In the genomic region with DNA sequence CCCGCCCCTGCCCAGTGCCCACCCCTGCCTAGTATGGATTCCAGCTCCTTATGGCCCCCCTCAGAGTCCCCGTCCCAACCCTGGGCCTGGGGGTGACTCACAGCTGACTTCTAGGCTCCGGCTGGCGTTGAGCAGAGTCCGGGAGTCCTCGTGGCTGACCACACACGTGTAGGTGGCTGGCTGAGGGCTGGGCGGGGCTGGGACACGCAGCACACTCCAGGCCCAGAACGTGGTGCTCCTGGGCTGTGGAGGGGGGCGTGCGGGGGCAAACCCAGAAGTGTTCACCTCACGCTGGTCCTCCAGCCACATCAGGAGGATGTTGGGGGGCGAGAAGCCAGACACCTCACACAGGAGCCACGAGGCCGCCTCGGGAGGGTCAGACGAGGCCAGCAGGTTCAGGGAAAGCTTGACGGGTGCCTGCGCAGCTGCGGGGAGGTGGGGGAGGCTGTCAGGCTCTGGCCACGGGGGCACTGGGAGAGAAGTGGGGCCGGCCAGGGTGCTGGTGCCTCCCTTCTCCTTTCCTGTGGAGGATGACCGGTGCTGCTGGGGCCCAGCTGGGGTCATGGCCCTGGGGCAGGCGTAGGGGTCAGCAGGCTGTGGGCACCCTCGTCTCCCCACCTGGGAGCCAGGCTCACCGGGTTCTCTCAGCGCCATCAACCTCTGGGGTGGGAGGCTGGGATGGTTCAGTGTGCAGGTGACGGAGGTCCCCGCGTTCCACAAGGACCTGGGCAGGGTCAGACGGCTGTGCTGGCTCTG, we compare ENCODE assay signal across 2 cellular contexts.
TF ChIP-seq lines count a peak whose summit lies in the region.

No MANE protein-coding gene starts in this region.

TF ChIP-seq in SK-N-SH, 30 proteins besides CTCF, POLR2A, EP300 and RAD21:
- TF ChIP-seq SMC3 (IDR thresholded peaks at IDR 0.05; ENCODE audit: low read depth, low read length): no peak
- no peak for TF ChIP-seq NFIC (IDR thresholded peaks at IDR 0.05; ENCODE audit: borderline replicate concordance)
- TF ChIP-seq MEF2A (IDR thresholded peaks at IDR 0.05; ENCODE audit: borderline replicate concordance, low read depth): no peak
- TF ChIP-seq FOXJ3 (CRISPR knock-in tag; IDR thresholded peaks at IDR 0.05): no peak
- TF ChIP-seq CHD2 (IDR thresholded peaks at IDR 0.05; ENCODE audit: low read length, partially characterized antibody): no peak
- no peak for TF ChIP-seq FOXM1 (IDR thresholded peaks at IDR 0.05; ENCODE audit: low read depth)
- no peak for TF ChIP-seq POLR2AphosphoS5 (IDR thresholded peaks at IDR 0.05; ENCODE audit: low read depth, low read length)
- no peak for TF ChIP-seq GATA2 (CRISPR knock-in tag; IDR thresholded peaks at IDR 0.05)
- TF ChIP-seq MXI1 (IDR thresholded peaks at IDR 0.05; ENCODE audit: low read depth, low read length): no peak
- TF ChIP-seq YY1 (IDR thresholded peaks at IDR 0.05; ENCODE audit: low read depth): no peak
- TF ChIP-seq, protein P1, sequence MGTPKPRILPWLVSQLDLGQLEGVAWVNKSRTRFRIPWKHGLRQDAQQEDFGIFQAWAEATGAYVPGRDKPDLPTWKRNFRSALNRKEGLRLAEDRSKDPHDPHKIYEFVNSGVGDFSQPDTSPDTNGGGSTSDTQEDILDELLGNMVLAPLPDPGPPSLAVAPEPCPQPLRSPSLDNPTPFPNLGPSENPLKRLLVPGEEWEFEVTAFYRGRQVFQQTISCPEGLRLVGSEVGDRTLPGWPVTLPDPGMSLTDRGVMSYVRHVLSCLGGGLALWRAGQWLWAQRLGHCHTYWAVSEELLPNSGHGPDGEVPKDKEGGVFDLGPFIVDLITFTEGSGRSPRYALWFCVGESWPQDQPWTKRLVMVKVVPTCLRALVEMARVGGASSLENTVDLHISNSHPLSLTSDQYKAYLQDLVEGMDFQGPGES (IDR thresholded peaks at IDR 0.05; ENCODE audit: low read depth, low read length): no peak
- TF ChIP-seq, protein P2, sequence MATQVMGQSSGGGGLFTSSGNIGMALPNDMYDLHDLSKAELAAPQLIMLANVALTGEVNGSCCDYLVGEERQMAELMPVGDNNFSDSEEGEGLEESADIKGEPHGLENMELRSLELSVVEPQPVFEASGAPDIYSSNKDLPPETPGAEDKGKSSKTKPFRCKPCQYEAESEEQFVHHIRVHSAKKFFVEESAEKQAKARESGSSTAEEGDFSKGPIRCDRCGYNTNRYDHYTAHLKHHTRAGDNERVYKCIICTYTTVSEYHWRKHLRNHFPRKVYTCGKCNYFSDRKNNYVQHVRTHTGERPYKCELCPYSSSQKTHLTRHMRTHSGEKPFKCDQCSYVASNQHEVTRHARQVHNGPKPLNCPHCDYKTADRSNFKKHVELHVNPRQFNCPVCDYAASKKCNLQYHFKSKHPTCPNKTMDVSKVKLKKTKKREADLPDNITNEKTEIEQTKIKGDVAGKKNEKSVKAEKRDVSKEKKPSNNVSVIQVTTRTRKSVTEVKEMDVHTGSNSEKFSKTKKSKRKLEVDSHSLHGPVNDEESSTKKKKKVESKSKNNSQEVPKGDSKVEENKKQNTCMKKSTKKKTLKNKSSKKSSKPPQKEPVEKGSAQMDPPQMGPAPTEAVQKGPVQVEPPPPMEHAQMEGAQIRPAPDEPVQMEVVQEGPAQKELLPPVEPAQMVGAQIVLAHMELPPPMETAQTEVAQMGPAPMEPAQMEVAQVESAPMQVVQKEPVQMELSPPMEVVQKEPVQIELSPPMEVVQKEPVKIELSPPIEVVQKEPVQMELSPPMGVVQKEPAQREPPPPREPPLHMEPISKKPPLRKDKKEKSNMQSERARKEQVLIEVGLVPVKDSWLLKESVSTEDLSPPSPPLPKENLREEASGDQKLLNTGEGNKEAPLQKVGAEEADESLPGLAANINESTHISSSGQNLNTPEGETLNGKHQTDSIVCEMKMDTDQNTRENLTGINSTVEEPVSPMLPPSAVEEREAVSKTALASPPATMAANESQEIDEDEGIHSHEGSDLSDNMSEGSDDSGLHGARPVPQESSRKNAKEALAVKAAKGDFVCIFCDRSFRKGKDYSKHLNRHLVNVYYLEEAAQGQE (IDR thresholded peaks at IDR 0.05; ENCODE audit: low read depth, low read length): no peak
- no peak for TF ChIP-seq TEAD4 (IDR thresholded peaks at IDR 0.05; ENCODE audit: borderline replicate concordance, insufficient read depth)
- TF ChIP-seq NRF1 (IDR thresholded peaks at IDR 0.05; ENCODE audit: low read depth, low read length): no peak
- TF ChIP-seq RCOR1 (IDR thresholded peaks at IDR 0.05; ENCODE audit: low read length): no peak
- TF ChIP-seq, protein P3, sequence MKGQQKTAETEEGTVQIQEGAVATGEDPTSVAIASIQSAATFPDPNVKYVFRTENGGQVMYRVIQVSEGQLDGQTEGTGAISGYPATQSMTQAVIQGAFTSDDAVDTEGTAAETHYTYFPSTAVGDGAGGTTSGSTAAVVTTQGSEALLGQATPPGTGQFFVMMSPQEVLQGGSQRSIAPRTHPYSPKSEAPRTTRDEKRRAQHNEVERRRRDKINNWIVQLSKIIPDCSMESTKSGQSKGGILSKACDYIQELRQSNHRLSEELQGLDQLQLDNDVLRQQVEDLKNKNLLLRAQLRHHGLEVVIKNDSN (IDR thresholded peaks at IDR 0.05; ENCODE audit: borderline replicate concordance, low read depth): no peak

TF ChIP-seq in SK-N-SH treated with all-trans-retinoic acid at 6 μM for 48 hours, 23 proteins besides CTCF, POLR2A, EP300 and RAD21:
- TF ChIP-seq ARNTL (CRISPR knock-in tag; IDR thresholded peaks at IDR 0.05; ENCODE audit: borderline replicate concordance, low read depth) (no peak), TOX (CRISPR knock-in tag; IDR thresholded peaks at IDR 0.05; ENCODE audit: borderline replicate concordance) (no peak), ZC3H10 (CRISPR knock-in tag; IDR thresholded peaks at IDR 0.05) (no peak), RARB (CRISPR knock-in tag; IDR thresholded peaks at IDR 0.05) (no peak), SNAI2 (CRISPR knock-in tag; IDR thresholded peaks at IDR 0.05) (no peak), OSR1 (CRISPR knock-in tag; IDR thresholded peaks at IDR 0.05) (no peak), ZNF70 (CRISPR knock-in tag; IDR thresholded peaks at IDR 0.05) (no peak), ZFP3 (CRISPR knock-in tag; IDR thresholded peaks at IDR 0.05) (no peak), ZNF565 (CRISPR knock-in tag; conservative IDR thresholded peaks at IDR 0.05; ENCODE audit: low read depth) (no peak), GLIS3 (CRISPR knock-in tag; IDR thresholded peaks at IDR 0.05) (no peak), TCF4 (CRISPR knock-in tag; IDR thresholded peaks at IDR 0.05; ENCODE audit: borderline replicate concordance) (no peak), ISL1 (CRISPR knock-in tag; IDR thresholded peaks at IDR 0.05) (no peak), ESRRG (CRISPR knock-in tag; IDR thresholded peaks at IDR 0.05) (no peak)
- TF ChIP-seq, protein P4, sequence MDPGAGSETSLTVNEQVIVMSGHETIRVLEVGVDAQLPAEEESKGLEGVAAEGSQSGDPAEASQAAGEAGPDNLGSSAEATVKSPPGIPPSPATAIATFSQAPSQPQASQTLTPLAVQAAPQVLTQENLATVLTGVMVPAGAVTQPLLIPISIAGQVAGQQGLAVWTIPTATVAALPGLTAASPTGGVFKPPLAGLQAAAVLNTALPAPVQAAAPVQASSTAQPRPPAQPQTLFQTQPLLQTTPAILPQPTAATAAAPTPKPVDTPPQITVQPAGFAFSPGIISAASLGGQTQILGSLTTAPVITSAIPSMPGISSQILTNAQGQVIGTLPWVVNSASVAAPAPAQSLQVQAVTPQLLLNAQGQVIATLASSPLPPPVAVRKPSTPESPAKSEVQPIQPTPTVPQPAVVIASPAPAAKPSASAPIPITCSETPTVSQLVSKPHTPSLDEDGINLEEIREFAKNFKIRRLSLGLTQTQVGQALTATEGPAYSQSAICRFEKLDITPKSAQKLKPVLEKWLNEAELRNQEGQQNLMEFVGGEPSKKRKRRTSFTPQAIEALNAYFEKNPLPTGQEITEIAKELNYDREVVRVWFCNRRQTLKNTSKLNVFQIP (CRISPR knock-in tag; IDR thresholded peaks at IDR 0.05; ENCODE audit: borderline replicate concordance, low read depth): no peak
- TF ChIP-seq, protein P5, sequence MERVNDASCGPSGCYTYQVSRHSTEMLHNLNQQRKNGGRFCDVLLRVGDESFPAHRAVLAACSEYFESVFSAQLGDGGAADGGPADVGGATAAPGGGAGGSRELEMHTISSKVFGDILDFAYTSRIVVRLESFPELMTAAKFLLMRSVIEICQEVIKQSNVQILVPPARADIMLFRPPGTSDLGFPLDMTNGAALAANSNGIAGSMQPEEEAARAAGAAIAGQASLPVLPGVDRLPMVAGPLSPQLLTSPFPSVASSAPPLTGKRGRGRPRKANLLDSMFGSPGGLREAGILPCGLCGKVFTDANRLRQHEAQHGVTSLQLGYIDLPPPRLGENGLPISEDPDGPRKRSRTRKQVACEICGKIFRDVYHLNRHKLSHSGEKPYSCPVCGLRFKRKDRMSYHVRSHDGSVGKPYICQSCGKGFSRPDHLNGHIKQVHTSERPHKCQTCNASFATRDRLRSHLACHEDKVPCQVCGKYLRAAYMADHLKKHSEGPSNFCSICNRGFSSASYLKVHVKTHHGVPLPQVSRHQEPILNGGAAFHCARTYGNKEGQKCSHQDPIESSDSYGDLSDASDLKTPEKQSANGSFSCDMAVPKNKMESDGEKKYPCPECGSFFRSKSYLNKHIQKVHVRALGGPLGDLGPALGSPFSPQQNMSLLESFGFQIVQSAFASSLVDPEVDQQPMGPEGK (CRISPR knock-in tag; IDR thresholded peaks at IDR 0.05; ENCODE audit: borderline replicate concordance): no peak
- TF ChIP-seq, protein P6, sequence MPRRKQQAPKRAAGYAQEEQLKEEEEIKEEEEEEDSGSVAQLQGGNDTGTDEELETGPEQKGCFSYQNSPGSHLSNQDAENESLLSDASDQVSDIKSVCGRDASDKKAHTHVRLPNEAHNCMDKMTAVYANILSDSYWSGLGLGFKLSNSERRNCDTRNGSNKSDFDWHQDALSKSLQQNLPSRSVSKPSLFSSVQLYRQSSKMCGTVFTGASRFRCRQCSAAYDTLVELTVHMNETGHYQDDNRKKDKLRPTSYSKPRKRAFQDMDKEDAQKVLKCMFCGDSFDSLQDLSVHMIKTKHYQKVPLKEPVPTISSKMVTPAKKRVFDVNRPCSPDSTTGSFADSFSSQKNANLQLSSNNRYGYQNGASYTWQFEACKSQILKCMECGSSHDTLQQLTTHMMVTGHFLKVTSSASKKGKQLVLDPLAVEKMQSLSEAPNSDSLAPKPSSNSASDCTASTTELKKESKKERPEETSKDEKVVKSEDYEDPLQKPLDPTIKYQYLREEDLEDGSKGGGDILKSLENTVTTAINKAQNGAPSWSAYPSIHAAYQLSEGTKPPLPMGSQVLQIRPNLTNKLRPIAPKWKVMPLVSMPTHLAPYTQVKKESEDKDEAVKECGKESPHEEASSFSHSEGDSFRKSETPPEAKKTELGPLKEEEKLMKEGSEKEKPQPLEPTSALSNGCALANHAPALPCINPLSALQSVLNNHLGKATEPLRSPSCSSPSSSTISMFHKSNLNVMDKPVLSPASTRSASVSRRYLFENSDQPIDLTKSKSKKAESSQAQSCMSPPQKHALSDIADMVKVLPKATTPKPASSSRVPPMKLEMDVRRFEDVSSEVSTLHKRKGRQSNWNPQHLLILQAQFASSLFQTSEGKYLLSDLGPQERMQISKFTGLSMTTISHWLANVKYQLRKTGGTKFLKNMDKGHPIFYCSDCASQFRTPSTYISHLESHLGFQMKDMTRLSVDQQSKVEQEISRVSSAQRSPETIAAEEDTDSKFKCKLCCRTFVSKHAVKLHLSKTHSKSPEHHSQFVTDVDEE (CRISPR knock-in tag; IDR thresholded peaks at IDR 0.05): no peak
